In the genomic region with DNA sequence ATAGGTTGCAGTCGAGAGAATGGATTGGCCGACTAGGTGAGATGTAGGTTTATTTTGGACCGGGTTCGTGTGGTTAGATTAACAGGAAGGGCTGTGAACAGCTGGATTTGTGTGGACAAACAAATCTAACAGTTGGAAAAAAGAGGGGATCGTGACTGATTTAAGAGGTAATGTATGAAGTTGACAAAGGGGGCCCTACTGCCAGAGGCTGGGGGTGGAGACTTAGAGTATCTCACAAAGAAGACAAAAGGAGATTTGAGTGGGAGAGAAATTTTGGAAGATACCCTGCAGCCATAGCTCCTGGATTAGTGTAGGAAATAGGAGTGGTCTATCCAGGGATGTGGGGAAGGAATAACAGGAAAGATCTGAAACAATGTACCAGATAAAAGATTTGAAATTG, we compare ENCODE assay signal across 18 cellular contexts. TPM values are rescaled to one million over a fixed set of nuclear protein-coding genes. Genes with fewer than 3 reads are reported as not detected.
"Had no signal": no experiment of that assay in that cellular context is flagged by ENCODE, and none has a peak within 500 bp of the region (broad histone marks: within the 10 kb centered on the region; RNA-seq: fewer than 3 reads in every experiment).

No MANE protein-coding gene starts in this region.

- H3K4me1 ChIP-seq: gastrocnemius medialis, thyroid gland, uterus had no signal

- DNase-seq: cortex of kidney; effector memory CD4-positive, alpha-beta T cell; gastrocnemius medialis; kidney; left cardiac atrium; mesendoderm; naive B cell; small intestine; stimulated activated CD4-positive, alpha-beta T cell treated with anti-CD3 and anti-CD28 coated beads, Interleukin-2, amount 100 ng/mL, for 48 hours; stimulated activated naive CD4-positive, alpha-beta T cell treated with Interleukin-2 at 50 U/mL for 16 hours; thyroid gland; uterus had no signal

- ATAC-seq: esophagus mucosa, gastrocnemius medialis had no signal

- H3K27me3 ChIP-seq: thyroid gland, uterus had no signal

- H3K4me3 ChIP-seq: gastrocnemius medialis, thyroid gland had no signal

- H3K9me3 ChIP-seq: gastrocnemius medialis, thyroid gland had no signal

- H3K27ac ChIP-seq: gastrocnemius medialis, thyroid gland, uterus had no signal

- H3K36me3 ChIP-seq: gastrocnemius medialis, thyroid gland, uterus had no signal

RNA-seq across cellular contexts. Expression of a gene that starts 38.8 kb away (rescaled TPM):
- total RNA-seq: chondrocyte, fibroblast of villous mesenchyme, gastrocnemius medialis had no signal

RNA-seq across cellular contexts. Expression of a gene that starts 51.7 kb away (rescaled TPM):
- total RNA-seq: chondrocyte, fibroblast of lung, fibroblast of villous mesenchyme, lung microvascular endothelial cell, pulmonary artery endothelial cell had no signal
- polyA plus RNA-seq: fibroblast of lung had no signal
